Comparison of ENCODE assay signal across 13 cellular contexts in the genomic region with DNA sequence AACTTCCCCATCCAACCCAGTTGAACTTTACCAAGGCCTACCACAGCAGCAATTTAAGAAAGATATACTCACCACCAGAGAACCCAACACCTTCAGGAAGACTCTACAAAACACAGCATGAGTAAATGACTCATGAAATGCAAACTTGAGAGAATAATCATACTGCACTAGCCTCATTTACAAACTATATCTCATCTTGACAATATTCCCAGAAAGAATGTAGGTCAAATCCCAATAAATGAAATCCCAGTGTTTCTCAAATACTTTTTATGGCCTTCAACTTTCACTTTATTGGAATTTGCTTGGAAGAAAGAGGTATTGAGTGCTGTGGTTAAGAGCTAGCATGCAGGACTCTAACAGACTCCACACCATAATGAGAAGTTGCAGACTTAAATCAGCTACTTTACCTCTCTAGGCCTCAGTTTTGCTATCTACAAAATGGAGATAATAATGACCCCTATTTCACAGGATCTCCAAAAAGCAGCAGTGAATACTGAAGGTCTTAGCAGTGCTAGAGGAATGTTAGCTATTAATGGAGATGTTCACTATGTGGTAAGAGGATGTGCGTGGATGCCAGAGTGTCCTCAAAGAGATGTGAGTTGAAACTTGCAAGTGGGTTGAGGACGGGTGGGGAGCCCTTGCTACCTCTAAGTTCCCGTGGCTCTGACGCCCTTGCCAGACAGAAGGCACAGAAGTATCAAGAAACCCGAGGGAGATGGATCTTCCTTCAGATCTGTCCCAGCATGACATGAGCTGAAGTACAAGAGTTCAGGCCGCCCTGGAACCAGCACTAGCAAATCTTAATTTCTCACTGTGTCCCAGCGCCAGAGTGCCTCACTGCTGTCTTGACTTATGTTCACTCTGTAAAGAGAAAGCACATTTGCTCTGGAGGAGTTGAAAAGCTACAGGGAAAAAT. TPM values are rescaled to one million over a fixed set of nuclear protein-coding genes. Genes with fewer than 3 reads are reported as not detected.
A peak's percentile ranks its signal among the peaks of the same experiment; 100 is the strongest.
DNase-seq lines count a peak whose midpoint lies in the region; ATAC-seq and TF ChIP-seq lines count a peak whose summit lies in the region.
"Had no signal": no experiment of that assay in that cellular context is flagged by ENCODE, and none has a peak within 500 bp of the region (broad histone marks: within the 10 kb centered on the region; RNA-seq: fewer than 3 reads in every experiment).

No MANE protein-coding gene starts in this region.

- intact Hi-C loops in lower leg skin (cut with DNase I; ENCODE audit: low total_unique reads) = no loop called here

- H3K9me3 Mint-ChIP-seq in activated T-cell treated with anti-CD3 and anti-CD28 coated beads, Interleukin-2, amount 50 U/mL, for 4 hours = no peaks in the 10 kb centered on the region
- no peaks in the 10 kb centered on the region for H3K9me3 Mint-ChIP-seq in endothelial cell (ENCODE audit: unreplicated experiment)
- H3K9me3 Mint-ChIP-seq in stimulated activated naive B cell treated with anti-CD40 and anti-IgM and Interleukin-4, amounts not matched to agents 10 μg/mL and 1 μg/mL and 100 μg/mL, for 72 hours = no peaks in the 10 kb centered on the region
- H3K9me3 Mint-ChIP-seq: H9 had no signal

- peak; percentile 74 to 77 for ATAC-seq in activated T-cell treated with anti-CD3 and anti-CD28 coated beads, Interleukin-2, amount 50 U/mL, for 4 hours
- ATAC-seq in stimulated activated naive B cell treated with anti-CD40 and anti-IgM and Interleukin-4, amounts not matched to agents 10 μg/mL and 1 μg/mL and 100 μg/mL, for 72 hours (replicated peaks) = peak; percentile 33 to 38
- ATAC-seq: esophagus mucosa had no signal

- H3K36me3 Mint-ChIP-seq in activated T-cell treated with anti-CD3 and anti-CD28 coated beads, Interleukin-2, amount 50 U/mL, for 4 hours (ENCODE audit: insufficient read depth) = peaks cover 55% of the 10 kb centered on the region
- H3K36me3 Mint-ChIP-seq in endothelial cell (ENCODE audit: low read depth, unreplicated experiment) = peaks cover 35% of the 10 kb centered on the region
- peaks cover 34 to 38% of the 10 kb centered on the region in 2 donors for H3K36me3 Mint-ChIP-seq in stimulated activated naive B cell treated with anti-CD40 and anti-IgM and Interleukin-4, amounts not matched to agents 10 μg/mL and 1 μg/mL and 100 μg/mL, for 72 hours

- TF ChIP-seq CTCF in endothelial cell (IDR thresholded peaks at IDR 0.05; ENCODE audit: unreplicated experiment) (no peak), lower leg skin (IDR thresholded peaks at IDR 0.05) (no peak)

- WGBS in lower leg skin, 2 donors = 72 to 85% methylated on average over 7 of the region's 7 CpGs

- peak overlapping the region; percentile 33 for H3K27ac Mint-ChIP-seq in endothelial cell (ENCODE audit: unreplicated experiment)
- H3K27ac Mint-ChIP-seq in stimulated activated naive B cell treated with anti-CD40 and anti-IgM and Interleukin-4, amounts not matched to agents 10 μg/mL and 1 μg/mL and 100 μg/mL, for 72 hours = no peak overlapping the region
- H3K27ac Mint-ChIP-seq: B cell, H9 had no signal

- peak overlapping the region; percentile 22 for H3K4me3 Mint-ChIP-seq in activated T-cell treated with anti-CD3 and anti-CD28 coated beads, Interleukin-2, amount 50 U/mL, for 4 hours
- peak overlapping the region; percentile 4 for H3K4me3 Mint-ChIP-seq in endothelial cell (ENCODE audit: unreplicated experiment)
- H3K4me3 Mint-ChIP-seq in stimulated activated naive B cell treated with anti-CD40 and anti-IgM and Interleukin-4, amounts not matched to agents 10 μg/mL and 1 μg/mL and 100 μg/mL, for 72 hours = no peak overlapping the region
- H3K4me3 Mint-ChIP-seq: B cell, H9 had no signal

- H3K27me3 Mint-ChIP-seq in activated T-cell treated with anti-CD3 and anti-CD28 coated beads, Interleukin-2, amount 50 U/mL, for 4 hours (ENCODE audit: low read depth) = no peaks in the 10 kb centered on the region
- peaks cover 2% of the 10 kb centered on the region for H3K27me3 Mint-ChIP-seq in endothelial cell (ENCODE audit: unreplicated experiment)
- no peaks in the 10 kb centered on the region for H3K27me3 Mint-ChIP-seq in stimulated activated naive B cell treated with anti-CD40 and anti-IgM and Interleukin-4, amounts not matched to agents 10 μg/mL and 1 μg/mL and 100 μg/mL, for 72 hours
- H3K27me3 Mint-ChIP-seq: B cell had no signal

- no peak for TF ChIP-seq POLR2A in lower leg skin (IDR thresholded peaks at IDR 0.05)

- no peak overlapping the region for H3K4me3 ChIP-seq in lower leg skin (ENCODE audit: low read depth, poor library complexity, severe bottlenecking)
- H3K4me3 ChIP-seq: ascending aorta had no signal

- peaks cover 84% of the 10 kb centered on the region for H3K4me1 Mint-ChIP-seq in activated T-cell treated with anti-CD3 and anti-CD28 coated beads, Interleukin-2, amount 50 U/mL, for 4 hours (ENCODE audit: low read depth)
- H3K4me1 Mint-ChIP-seq in endothelial cell (ENCODE audit: unreplicated experiment) = peaks cover 26% of the 10 kb centered on the region
- H3K4me1 Mint-ChIP-seq in stimulated activated naive B cell treated with anti-CD40 and anti-IgM and Interleukin-4, amounts not matched to agents 10 μg/mL and 1 μg/mL and 100 μg/mL, for 72 hours = peaks cover 22 to 44% of the 10 kb centered on the region in 2 donors

- no peak for DNase-seq in activated T-cell treated with anti-CD3 and anti-CD28 coated beads, Interleukin-2, amount 50 U/mL, for 4 hours
- DNase-seq in activated T-cell treated with anti-CD3 and anti-CD28 coated beads for 4 hours (no peak), SW480 (ENCODE audit: low spot score) (peak; percentile 20), endothelial cell (ENCODE audit: low spot score) (no peak), lower leg skin (ENCODE audit: low spot score in 2 of 2) (no peak), islet precursor cell (no peak), UCSD-AML1 (lab: John Stamatoyannopoulos, UW; ENCODE audit: unreplicated experiment) (no peak)
- no peak for DNase-seq in stimulated activated naive B cell treated with anti-CD40 and anti-IgM and Interleukin-4, amounts not matched to agents 10 μg/mL and 1 μg/mL and 100 μg/mL, for 72 hours
- DNase-seq: activated CD4-positive, CD25-positive, alpha-beta regulatory T cell treated with anti-CD3 and anti-CD28 coated beads, Interleukin-2, amount 50 U/mL, for 72 hours; H9 had no signal

RNA-seq across cellular contexts. Expression of gene FYN, which starts 59.7 kb away (rescaled TPM):
- total RNA-seq in activated T-cell treated with anti-CD3 and anti-CD28 coated beads, Interleukin-2, amount 50 U/mL, for 4 hours = 100 to 1,000 TPM; 481 to 505 (median 485) TPM
- total RNA-seq in endothelial cell (ENCODE audit: unreplicated experiment) (474 TPM), lower leg skin (10 to 100 TPM; 56.3 to 96.4 (median 81.8) TPM)

Comparison
In these comparisons a context has a peak if more than half of its experiments do, and no peak if none do; other contexts are left out.
1. H3K4me3 Mint-ChIP-seq: peak in activated T-cell treated with anti-CD3 and anti-CD28 coated beads, Interleukin-2, amount 50 U/mL, for 4 hours (single experiment) and endothelial cell (single experiment); none in stimulated activated naive B cell treated with anti-CD40 and anti-IgM and Interleukin-4, amounts not matched to agents 10 μg/mL and 1 μg/mL and 100 μg/mL, for 72 hours (0 of 2).